In genomic region chr2:55961318-55961911, GRCh38 we compare ENCODE assay signal across 8 cellular contexts. TPM values are rescaled to one million over a fixed set of nuclear protein-coding genes. Genes with fewer than 3 reads are reported as not detected.
A peak's percentile ranks its signal among the peaks of the same experiment; 100 is the strongest.
DNase-seq lines count a peak whose midpoint lies in the region; ATAC-seq and TF ChIP-seq lines count a peak whose summit lies in the region.

No MANE protein-coding gene starts in this region.

- DNase-seq in ACHN (peak; percentile 60), LHCN-M2 (ENCODE audit: low read depth) (peak; percentile 65), SKM-1 (lab: John Stamatoyannopoulos, UW; ENCODE audit: unreplicated experiment) (peak; percentile 16), spleen (no peak)

- TF ChIP-seq EP300 in gastroesophageal sphincter (IDR thresholded peaks at IDR 0.05) = no peak

- intact Hi-C loops in spleen (cut with DNase I; ENCODE audit: low total_unique reads) = loop anchor here (5.0 kb wide), 1 partner anchor 244 kb away; no protein-coding TSS in a partner anchor

- peaks cover 0 to 6% (median 0%) of the 10 kb centered on the region in 3 donors for H3K4me1 ChIP-seq in gastroesophageal sphincter
- H3K4me1 ChIP-seq in spleen = peaks cover 0 to 12% (median 2%) of the 10 kb centered on the region in 6 donors

- H3K4me3 ChIP-seq in GM12875 (ENCODE audit: low read depth, low read length) (no peak overlapping the region), gastroesophageal sphincter (no peak overlapping the region), spleen (no peak overlapping the region)

- 19 to 24% methylated on average over 3 of the region's 3 CpGs for WGBS in gastroesophageal sphincter (ENCODE audit: low coverage in 1 of 2), 2 donors
- WGBS in spleen, 5 donors = 13 to 21% (median 17%) methylated on average over 3 of the region's 3 CpGs

- no peaks in the 10 kb centered on the region for H3K27me3 ChIP-seq in gastroesophageal sphincter
- no peaks in the 10 kb centered on the region for H3K27me3 ChIP-seq in spleen (replicated peaks in 1 of 7)

- in situ Hi-C loops in ACHN (cut with HindIII; ENCODE audit: low pct_ligation_motif_present, low pct_unique_long_range_greater_than_20kb, low sequenced_read_pairs) = loop anchor here (25.0 kb wide), 1 partner anchor 199 kb away; no protein-coding TSS in a partner anchor

- no peak for TF ChIP-seq POLR2A in gastroesophageal sphincter (IDR thresholded peaks at IDR 0.05)
- TF ChIP-seq POLR2A in spleen (IDR thresholded peaks at IDR 0.05) = no peak

- TF ChIP-seq CTCF in GM12875 (IDR thresholded peaks at IDR 0.05; ENCODE audit: borderline replicate concordance, insufficient read depth, low read depth, low read length) (peak; percentile 46; the same call in 1 of the 2 replicates), gastroesophageal sphincter (IDR thresholded peaks at IDR 0.05) (peak in 3 of 4 experiments; percentile 38 to 51 (median 48)), spleen (IDR thresholded peaks at IDR 0.05 in 8 of 11, conservative IDR thresholded peaks at IDR 0.05 in 3 of 11) (peak in 8 of 11 experiments; percentile 12 to 56 (median 38))

- H3K36me3 ChIP-seq in gastroesophageal sphincter (no peaks in the 10 kb centered on the region), spleen (no peaks in the 10 kb centered on the region)

- H3K9me3 ChIP-seq in gastroesophageal sphincter = no peaks in the 10 kb centered on the region
- no peaks in the 10 kb centered on the region for H3K9me3 ChIP-seq in spleen

- ATAC-seq in gastroesophageal sphincter = no peak
- ATAC-seq in HG03025 (IDR thresholded peaks at IDR 0.05; ENCODE audit: low FRiP score, unreplicated experiment) = no peak
- ATAC-seq in HG02870 (IDR thresholded peaks at IDR 0.05; ENCODE audit: unreplicated experiment) = no peak

- H3K27ac ChIP-seq in gastroesophageal sphincter = no peak overlapping the region
- no peak overlapping the region for H3K27ac ChIP-seq in spleen

RNA-seq across cellular contexts. Expression of gene EFEMP1, which starts 37.8 kb away (rescaled TPM):
- total RNA-seq in LHCN-M2 (2014; rRNA removed) (37.8 and 52.5 TPM in 2 replicates), gastroesophageal sphincter (100 to 1,000 TPM in 1 of 4 donors, 10 to 100 TPM in 3; 70.5 to 141 (median 91.9) TPM), spleen (100 to 1,000 TPM in 3 of 7 donors, 10 to 100 TPM in 4; 21.8 to 155 (median 79.8) TPM)
- polyA plus RNA-seq in LHCN-M2 (2012) = 59.2 TPM
- 10 to 100 TPM in 2 of 3 donors, 1 to 10 TPM in 1; 9.8 to 22.8 (median 12.5) TPM for polyA plus RNA-seq in spleen
